ENCODE assay signal across 21 cellular contexts in the genomic region with DNA sequence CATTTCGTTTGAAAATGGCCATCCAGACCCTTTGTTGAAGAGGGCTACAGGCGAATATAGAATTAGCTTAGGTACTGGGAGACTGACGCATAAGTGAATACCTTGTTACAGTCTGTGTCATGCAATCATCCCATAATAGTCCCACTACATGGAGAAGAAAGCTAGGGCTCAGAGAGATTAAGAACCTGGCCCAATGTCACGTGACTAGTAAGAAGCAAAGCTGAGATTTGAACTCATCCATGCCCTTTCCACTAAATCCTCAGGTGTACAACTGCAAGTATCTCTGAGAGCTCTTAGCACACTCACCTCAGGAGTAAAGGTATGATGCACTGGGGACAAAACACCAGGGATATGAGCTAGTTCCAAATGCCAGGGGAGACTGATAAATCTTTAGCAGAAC.
"Had no signal": no experiment of that assay in that cellular context is flagged by ENCODE, and none has a peak within 500 bp of the region (broad histone marks: within the 10 kb centered on the region; RNA-seq: fewer than 3 reads in every experiment).

No MANE protein-coding gene starts in this region.

- H3K4me2 ChIP-seq: SK-N-SH had no signal

- H3K27ac ChIP-seq: HL-60, RWPE1 had no signal

- ATAC-seq: Panc1, PC-3, T-cell had no signal

- H3K9ac ChIP-seq: SK-N-SH had no signal

- H3K27me3 ChIP-seq: MG63 had no signal

- H3K4me3 ChIP-seq: MG63 had no signal

- FAIRE-seq: HTR-8/SVneo had no signal

- DNase-seq: Karpas-422; KG1; MG63; NCI-H1092; NCI-H1105 treated with DMSO at 0.1 percent for 48 hours; NCI-H1417 treated with DMSO at 0.1 percent for 48 hours; NCI-H1694 treated with DMSO at 0.1 percent for 48 hours; NCI-H2029 treated with DMSO at 0.1 percent for 48 hours; NCI-H226; NCI-H446; NCI-H524 treated with DMSO at 0.1 percent for 48 hours; NCI-H774; NK-92 treated with Interleukin-12 subunit alpha and Interleukin-12 subunit beta, amount 100 ng/mL, for 24 hours; PC-3; SK-N-SH; SW 1271; T-cell had no signal

- H3K9me3 ChIP-seq: MG63, SK-N-SH had no signal

- H3K36me3 ChIP-seq: MG63 had no signal
